In genomic region chr2:102166189-102166845, GRCh38 we compare ENCODE assay signal across 8 cellular contexts. TPM values are rescaled to one million over a fixed set of nuclear protein-coding genes. Genes with fewer than 3 reads are reported as not detected.
DNase-seq lines count a peak whose midpoint lies in the region; ATAC-seq and TF ChIP-seq lines count a peak whose summit lies in the region.

No MANE protein-coding gene starts in this region.

- H3K4me1 Mint-ChIP-seq in activated naive CD8-positive, alpha-beta T cell treated with anti-CD3 and anti-CD28 coated beads, Interleukin-2, amount 50 U/mL, for 24 hours: peaks cover 6% of the 10 kb centered on the region
- H3K4me1 Mint-ChIP-seq in activated naive CD8-positive, alpha-beta T cell treated with anti-CD3 and anti-CD28 coated beads for 36 hours: peaks cover 9% of the 10 kb centered on the region
- peaks cover 6% of the 10 kb centered on the region for H3K4me1 Mint-ChIP-seq in brain
- H3K4me1 Mint-ChIP-seq in natural killer cell treated with Interleukin-12 subunit alpha and Interleukin-12 subunit beta and Interleukin-15 and Interleukin-18, amount 100 ng/mL, for 72 hours (ENCODE audit: low read depth in 2 of 2): no peaks in the 10 kb centered on the region

- TF ChIP-seq CTCF in brain (conservative IDR thresholded peaks at IDR 0.05) (peak; percentile 60 to 62), vagina (IDR thresholded peaks at IDR 0.05) (peak; percentile 34 to 63 (median 62))

- H3K27ac Mint-ChIP-seq in activated naive CD8-positive, alpha-beta T cell treated with anti-CD3 and anti-CD28 coated beads, Interleukin-2, amount 50 U/mL, for 24 hours: no peak overlapping the region
- H3K27ac Mint-ChIP-seq in activated naive CD8-positive, alpha-beta T cell treated with anti-CD3 and anti-CD28 coated beads for 36 hours: no peak overlapping the region
- H3K27ac Mint-ChIP-seq in brain: peak overlapping the region in 1 of 5 experiments; percentile 47
- H3K27ac Mint-ChIP-seq in natural killer cell treated with Interleukin-12 subunit alpha and Interleukin-12 subunit beta and Interleukin-15 and Interleukin-18, amount 100 ng/mL, for 72 hours: no peak overlapping the region

- peak; percentile 24 for ATAC-seq in activated naive CD8-positive, alpha-beta T cell treated with anti-CD3 and anti-CD28 coated beads, Interleukin-2, amount 50 U/mL, for 24 hours
- no peak for ATAC-seq in GM19452 (IDR thresholded peaks at IDR 0.05; ENCODE audit: unreplicated experiment)
- ATAC-seq in GM18861 (IDR thresholded peaks at IDR 0.05; ENCODE audit: unreplicated experiment): no peak
- no peak for ATAC-seq in natural killer cell treated with Interleukin-12 subunit alpha and Interleukin-12 subunit beta and Interleukin-15 and Interleukin-18, amount 100 ng/mL, for 72 hours

- peak overlapping the region; percentile 72 for H3K27ac ChIP-seq in vagina

- peaks cover 18% of the 10 kb centered on the region for H3K4me1 ChIP-seq in vagina

- no peaks in the 10 kb centered on the region for H3K9me3 ChIP-seq in vagina

- intact Hi-C loops in vagina (cut with DNase I): no loop called here

- H3K9me3 Mint-ChIP-seq in activated naive CD8-positive, alpha-beta T cell treated with anti-CD3 and anti-CD28 coated beads, Interleukin-2, amount 50 U/mL, for 24 hours: peaks cover 5% of the 10 kb centered on the region
- peaks cover 2% of the 10 kb centered on the region for H3K9me3 Mint-ChIP-seq in activated naive CD8-positive, alpha-beta T cell treated with anti-CD3 and anti-CD28 coated beads for 36 hours
- H3K9me3 Mint-ChIP-seq in brain: peaks cover 0 to 5% (median 0%) of the 10 kb centered on the region in 5 experiments
- H3K9me3 Mint-ChIP-seq in natural killer cell treated with Interleukin-12 subunit alpha and Interleukin-12 subunit beta and Interleukin-15 and Interleukin-18, amount 100 ng/mL, for 72 hours: no peaks in the 10 kb centered on the region

- peaks cover 0 to 16% of the 10 kb centered on the region in 2 donors for H3K36me3 ChIP-seq in vagina

- no peak for DNase-seq in activated naive CD8-positive, alpha-beta T cell treated with anti-CD3 and anti-CD28 coated beads, Interleukin-2, amount 50 U/mL, for 24 hours
- DNase-seq in activated naive CD8-positive, alpha-beta T cell treated with anti-CD3 and anti-CD28 coated beads for 36 hours: no peak
- DNase-seq in kidney glomerular epithelial cell (lab: John Stamatoyannopoulos, UW) (peak; percentile 68), vagina (ENCODE audit: extremely low spot score in 2 of 2) (no peak)
- DNase-seq in natural killer cell treated with Interleukin-12 subunit alpha and Interleukin-12 subunit beta and Interleukin-15 and Interleukin-18, amount 100 ng/mL, for 72 hours (ENCODE audit: low spot score): no peak

- H3K4me3 ChIP-seq in vagina: no peak overlapping the region

- TF ChIP-seq POLR2A in vagina (IDR thresholded peaks at IDR 0.05): no peak

- H3K36me3 Mint-ChIP-seq in activated naive CD8-positive, alpha-beta T cell treated with anti-CD3 and anti-CD28 coated beads, Interleukin-2, amount 50 U/mL, for 24 hours (ENCODE audit: low read depth): no peaks in the 10 kb centered on the region
- no peaks in the 10 kb centered on the region for H3K36me3 Mint-ChIP-seq in activated naive CD8-positive, alpha-beta T cell treated with anti-CD3 and anti-CD28 coated beads for 36 hours
- H3K36me3 Mint-ChIP-seq in brain: no peaks in the 10 kb centered on the region
- no peaks in the 10 kb centered on the region for H3K36me3 Mint-ChIP-seq in natural killer cell treated with Interleukin-12 subunit alpha and Interleukin-12 subunit beta and Interleukin-15 and Interleukin-18, amount 100 ng/mL, for 72 hours

- peaks cover 1% of the 10 kb centered on the region for H3K27me3 Mint-ChIP-seq in activated naive CD8-positive, alpha-beta T cell treated with anti-CD3 and anti-CD28 coated beads, Interleukin-2, amount 50 U/mL, for 24 hours
- no peaks in the 10 kb centered on the region for H3K27me3 Mint-ChIP-seq in activated naive CD8-positive, alpha-beta T cell treated with anti-CD3 and anti-CD28 coated beads for 36 hours
- H3K27me3 Mint-ChIP-seq in brain: peaks cover 2% of the 10 kb centered on the region
- peaks cover 8 to 13% of the 10 kb centered on the region in 2 donors for H3K27me3 Mint-ChIP-seq in natural killer cell treated with Interleukin-12 subunit alpha and Interleukin-12 subunit beta and Interleukin-15 and Interleukin-18, amount 100 ng/mL, for 72 hours

- H3K27me3 ChIP-seq in vagina: no peaks in the 10 kb centered on the region

- no peak overlapping the region for H3K4me3 Mint-ChIP-seq in activated naive CD8-positive, alpha-beta T cell treated with anti-CD3 and anti-CD28 coated beads, Interleukin-2, amount 50 U/mL, for 24 hours
- no peak overlapping the region for H3K4me3 Mint-ChIP-seq in activated naive CD8-positive, alpha-beta T cell treated with anti-CD3 and anti-CD28 coated beads for 36 hours
- H3K4me3 Mint-ChIP-seq in brain: no peak overlapping the region
- no peak overlapping the region for H3K4me3 Mint-ChIP-seq in natural killer cell treated with Interleukin-12 subunit alpha and Interleukin-12 subunit beta and Interleukin-15 and Interleukin-18, amount 100 ng/mL, for 72 hours

RNA-seq across cellular contexts. Expression of gene IL1RL2, which starts 20.5 kb away (rescaled TPM):
- under 1 TPM in 1 of 2 experiments, not detected in 1; 0.25 TPM for total RNA-seq in activated naive CD8-positive, alpha-beta T cell treated with anti-CD3 and anti-CD28 coated beads for 36 hours
- polyA plus RNA-seq in brain (ENCODE audit: insufficient read depth, low read depth, low replicate concordance): 0.14 TPM
- 5.2 TPM for total RNA-seq in vagina
- total RNA-seq in natural killer cell treated with Interleukin-12 subunit alpha and Interleukin-12 subunit beta and Interleukin-15 and Interleukin-18, amount 100 ng/mL, for 72 hours: under 1 TPM in 1 of 2 donors, not detected in 1; 0.19 TPM

RNA-seq across cellular contexts. Expression of gene IL1R1, which starts 23.8 kb away (rescaled TPM):
- total RNA-seq in activated naive CD8-positive, alpha-beta T cell treated with anti-CD3 and anti-CD28 coated beads for 36 hours: 1 to 10 TPM in 1 of 2 experiments, under 1 TPM in 1; 0.70 to 1.2 TPM
- polyA plus RNA-seq in brain (ENCODE audit: insufficient read depth, low read depth, low replicate concordance): 1.7 TPM
- 79.6 TPM for total RNA-seq in vagina
- total RNA-seq in natural killer cell treated with Interleukin-12 subunit alpha and Interleukin-12 subunit beta and Interleukin-15 and Interleukin-18, amount 100 ng/mL, for 72 hours: under 1 TPM; 0.19 to 0.86 TPM

Comparison
In these comparisons a context has a peak if more than half of its experiments do, and no peak if none do; other contexts are left out.
1. RNA of gene IL1R1, which starts 23.8 kb away (total RNA-seq): 79.6 TPM in vagina (single experiment); 0.70 to 1.2 TPM in activated naive CD8-positive, alpha-beta T cell treated with anti-CD3 and anti-CD28 coated beads for 36 hours and 0.19 to 0.86 TPM in natural killer cell treated with Interleukin-12 subunit alpha and Interleukin-12 subunit beta and Interleukin-15 and Interleukin-18, amount 100 ng/mL, for 72 hours; every median in the first group is over 10 times any median in the second.